8 cellular contexts compared by ENCODE assay signal in the genomic region with DNA sequence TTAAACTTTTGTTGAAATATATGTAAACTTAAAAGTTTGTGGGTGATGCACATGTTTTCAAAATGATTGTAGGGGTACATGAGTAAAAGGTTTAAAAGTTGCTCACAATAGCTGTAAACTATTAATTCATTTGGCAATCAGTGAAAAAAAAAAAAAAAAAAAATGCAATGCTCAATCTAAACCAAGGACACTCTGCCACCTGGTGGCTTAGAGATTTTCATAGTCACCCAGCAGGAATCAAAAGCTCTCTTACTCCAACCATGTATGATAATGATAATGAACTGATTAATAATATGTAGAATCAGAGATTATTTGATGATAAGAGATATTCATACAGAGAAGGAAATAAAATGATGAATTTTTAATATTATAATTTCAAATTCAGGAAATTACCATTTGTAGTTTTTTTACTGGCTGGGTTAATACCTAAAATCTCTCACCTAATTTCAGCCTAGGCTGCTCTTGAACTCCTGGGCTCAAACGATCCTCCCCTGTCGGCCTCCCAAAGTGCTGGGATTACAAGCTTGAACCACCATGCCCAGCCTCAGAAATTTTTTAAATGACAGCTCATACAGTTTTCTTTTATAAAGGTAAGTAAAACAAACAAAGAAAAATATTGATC. TPM values are rescaled to one million over a fixed set of nuclear protein-coding genes. Genes with fewer than 3 reads are reported as not detected.
DNase-seq lines count a peak whose midpoint lies in the region; ATAC-seq, FAIRE-seq and TF ChIP-seq lines count a peak whose summit lies in the region.

No MANE protein-coding gene starts in this region.

- no peaks in the 10 kb centered on the region for H3K4me1 ChIP-seq in keratinocyte (ENCODE audit: control insufficient read depth, extremely low read depth, insufficient read depth, low read length)

- H3K9me1 ChIP-seq in keratinocyte (ENCODE audit: control insufficient read depth, extremely low read depth, insufficient read depth, low read length): no peaks in the 10 kb centered on the region

- no peak overlapping the region for H3K4me3 ChIP-seq in astrocyte of the spinal cord (ENCODE audit: low read depth, low read length)
- H3K4me3 ChIP-seq in keratinocyte (ENCODE audit: control insufficient read depth in 2 of 3, extremely low read depth in 1 of 3, insufficient read depth in 2 of 3, low read depth in 1 of 3, low read length in 3 of 3): no peak overlapping the region

- dilution Hi-C loops in keratinocyte (cut with MboI; ENCODE audit: extremely low pct_ligation_motif_present, low sequenced_read_pairs): no loop called here

- H4K20me1 ChIP-seq in keratinocyte (ENCODE audit: control insufficient read depth, extremely low read depth, insufficient read depth, low read length): no peaks in the 10 kb centered on the region

- in situ Hi-C loops in astrocyte of the spinal cord (cut with HindIII; ENCODE audit: low sequenced_read_pairs): no loop called here

- no peak overlapping the region for H2AFZ ChIP-seq in keratinocyte (ENCODE audit: control insufficient read depth, low read length)

- no peak overlapping the region for H3K9ac ChIP-seq in keratinocyte (ENCODE audit: control insufficient read depth, extremely low read depth, insufficient read depth, low read length)

- H3K79me2 ChIP-seq in keratinocyte (ENCODE audit: control insufficient read depth, insufficient read depth, low read length): no peaks in the 10 kb centered on the region

- peak; percentile 15 for DNase-seq in stimulated activated CD4-positive, alpha-beta T cell treated with anti-CD3 and anti-CD28 coated beads, Interleukin-4, amount 100 ng/mL, for 24 hours
- no peak for DNase-seq in stimulated activated CD4-positive, alpha-beta T cell treated with anti-CD3 and anti-CD28 coated beads, Interleukin-2, amount 100 ng/mL, for 24 hours
- DNase-seq in NCI-H1105 treated with DMSO at 0.1 percent for 48 hours (lab: John Stamatoyannopoulos, UW) (peak; percentile 33), astrocyte of the spinal cord (ENCODE audit: low read depth, low spot score) (peak; percentile 43), keratinocyte (ENCODE audit: low read depth, low spot score) (no peak), amniotic stem cell (lab: John Stamatoyannopoulos, UW) (no peak)
- DNase-seq in effector CD8-positive, alpha-beta T cell (lab: John Stamatoyannopoulos, UW): no peak

- no peak overlapping the region for H3K4me2 ChIP-seq in keratinocyte (ENCODE audit: control insufficient read depth, extremely low read depth, insufficient read depth, low read depth, low read length)

- FAIRE-seq in keratinocyte (lab: Jason Lieb, UNC): no peak

- no peaks in the 10 kb centered on the region for H3K9me3 ChIP-seq in keratinocyte (ENCODE audit: control insufficient read depth, low read depth, low read length)

- TF ChIP-seq CTCF in astrocyte of the spinal cord (IDR thresholded peaks at IDR 0.05; ENCODE audit: low read depth, low read length): peak; percentile 65
- peak in 2 of 3 experiments; percentile 45 to 47 for TF ChIP-seq CTCF in keratinocyte (optimal IDR thresholded peaks at IDR 0.05 in 1 of 3, IDR thresholded peaks at IDR 0.05 in 1 of 3, conservative IDR thresholded peaks at IDR 0.05 in 1 of 3; ENCODE audit: extremely low read depth in 1 of 3, insufficient read depth in 2 of 3, low read length in 3 of 3)

- no peaks in the 10 kb centered on the region for H3K27me3 ChIP-seq in keratinocyte (ENCODE audit: control insufficient read depth, extremely low read depth, insufficient read depth, low read length)

- H3K27ac ChIP-seq in keratinocyte (ENCODE audit: control insufficient read depth, insufficient read depth, low read length): no peak overlapping the region

- no peaks in the 10 kb centered on the region for H3K36me3 ChIP-seq in keratinocyte (ENCODE audit: control insufficient read depth in 2 of 2, extremely low read depth in 1 of 2, insufficient read depth in 2 of 2, low read length in 2 of 2)

- ATAC-seq in GM21447 (IDR thresholded peaks at IDR 0.05; ENCODE audit: unreplicated experiment): no peak

RNA-seq across cellular contexts. Expression of gene SLC25A4, which starts 46.9 kb away (rescaled TPM):
- polyA plus RNA-seq in keratinocyte: 10.4 to 13.2 TPM (median 12.0 TPM) in 3 replicates
- polyA plus RNA-seq in keratinocyte (2011; ENCODE audit: low read depth): 15.7 TPM
- polyA plus RNA-seq in keratinocyte (2011; cell fraction: cytosol; rRNA removed): 8.6 and 9.5 TPM in 2 replicates
- 10.0 and 10.7 TPM in 2 replicates for polyA plus RNA-seq in keratinocyte (2011; cell fraction: nucleus; rRNA removed)
- polyA plus RNA-seq in keratinocyte (2012; ENCODE audit: low replicate concordance): 10.2 and 12.3 TPM in 2 replicates
- 4.3 to 8.2 TPM (median 5.5 TPM) in 3 replicates for polyA minus RNA-seq in keratinocyte
- polyA minus RNA-seq in keratinocyte (2011; cell fraction: cytosol; rRNA and poly(A)+ RNA removed): 4.0 TPM
- 2.8 and 3.7 TPM in 2 replicates for polyA minus RNA-seq in keratinocyte (2011; cell fraction: nucleus; rRNA and poly(A)+ RNA removed)

Comparison
In these comparisons a context has a peak if more than half of its experiments do, and no peak if none do; other contexts are left out.
1. DNase-seq: peak in stimulated activated CD4-positive, alpha-beta T cell treated with anti-CD3 and anti-CD28 coated beads, Interleukin-4, amount 100 ng/mL, for 24 hours (single experiment), NCI-H1105 treated with DMSO at 0.1 percent for 48 hours (single experiment) and astrocyte of the spinal cord (single experiment); none in stimulated activated CD4-positive, alpha-beta T cell treated with anti-CD3 and anti-CD28 coated beads, Interleukin-2, amount 100 ng/mL, for 24 hours (0 of 2), keratinocyte (single experiment), amniotic stem cell (single experiment) and effector CD8-positive, alpha-beta T cell (single experiment).